Comparison of ENCODE assay signal across 13 cellular contexts in the genomic region with DNA sequence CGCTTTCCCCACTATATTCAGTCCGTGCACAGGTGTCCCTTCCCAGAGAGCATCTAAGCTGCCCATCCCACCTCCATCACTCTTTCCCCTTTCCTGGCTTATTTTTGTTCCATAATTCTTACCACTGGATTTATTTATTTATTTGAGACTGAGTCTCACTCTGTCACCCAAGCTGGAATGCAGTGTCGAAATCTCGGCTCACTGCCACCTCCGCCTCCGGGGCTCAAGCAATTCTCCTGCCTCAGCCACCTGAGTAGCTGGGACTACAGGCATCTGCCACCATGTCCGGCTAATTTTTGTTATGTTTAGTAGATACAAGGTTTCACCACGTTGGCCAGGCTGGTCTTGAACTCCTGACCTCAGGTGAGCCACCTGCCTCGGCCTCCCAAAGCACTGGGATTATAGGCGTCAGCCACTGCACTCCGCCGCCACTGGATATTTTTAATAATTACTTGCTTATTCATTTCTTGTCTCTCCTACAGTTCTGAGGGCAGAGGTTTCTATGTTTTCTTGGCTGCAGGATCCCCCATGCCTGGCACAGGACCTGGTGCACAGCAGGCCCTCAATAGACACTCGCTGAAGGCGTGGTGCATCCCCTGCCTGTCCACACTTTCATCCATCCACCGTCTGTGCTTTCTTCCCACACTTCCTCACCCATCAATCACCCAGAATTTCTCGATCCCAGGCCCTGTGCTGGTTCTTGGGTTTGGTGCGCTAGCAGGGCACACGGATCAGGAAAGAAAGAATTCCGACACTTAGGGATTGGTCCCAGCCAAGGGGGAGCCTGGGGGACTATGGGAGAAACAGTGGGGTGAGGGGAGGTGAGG. TPM values are rescaled to one million over a fixed set of nuclear protein-coding genes. Genes with fewer than 3 reads are reported as not detected.
DNase-seq lines count a peak whose midpoint lies in the region; ATAC-seq, FAIRE-seq and TF ChIP-seq lines count a peak whose summit lies in the region.
"Had no signal": no experiment of that assay in that cellular context is flagged by ENCODE, and none has a peak within 500 bp of the region (broad histone marks: within the 10 kb centered on the region; RNA-seq: fewer than 3 reads in every experiment).

No MANE protein-coding gene starts in this region.

- H3K4me1 Mint-ChIP-seq in activated naive CD8-positive, alpha-beta T cell treated with anti-CD3 and anti-CD28 coated beads, Interleukin-2, amount 50 U/mL, for 24 hours = peaks cover 26% of the 10 kb centered on the region
- peaks cover 24% of the 10 kb centered on the region for H3K4me1 Mint-ChIP-seq in activated CD8-positive, alpha-beta memory T cell treated with anti-CD3 and anti-CD28 coated beads, Interleukin-2, amount 10 ng/mL, durations not matched to agents 7 days and 5 days

- H3K27ac ChIP-seq in HepG2 (ENCODE audit: extremely low read length, insufficient read depth, low read length) = no peak overlapping the region
- H3K27ac ChIP-seq in thyroid gland = peak overlapping the region; percentile 94 to 99 (median 98)
- H3K27ac ChIP-seq: KMS-11 had no signal

- H3K4me1 ChIP-seq in HepG2 (ENCODE audit: insufficient read depth, low read length) = peaks cover 72% of the 10 kb centered on the region
- H3K4me1 ChIP-seq in thyroid gland = peaks cover 42 to 59% of the 10 kb centered on the region in 2 donors

- H3K27ac Mint-ChIP-seq in activated naive CD8-positive, alpha-beta T cell treated with anti-CD3 and anti-CD28 coated beads, Interleukin-2, amount 50 U/mL, for 24 hours = peak overlapping the region; percentile 42
- no peak overlapping the region for H3K27ac Mint-ChIP-seq in activated CD8-positive, alpha-beta memory T cell treated with anti-CD3 and anti-CD28 coated beads, Interleukin-2, amount 10 ng/mL, durations not matched to agents 7 days and 5 days

- H3K4me3 Mint-ChIP-seq in activated naive CD8-positive, alpha-beta T cell treated with anti-CD3 and anti-CD28 coated beads, Interleukin-2, amount 50 U/mL, for 24 hours = no peak overlapping the region
- H3K4me3 Mint-ChIP-seq in activated CD8-positive, alpha-beta memory T cell treated with anti-CD3 and anti-CD28 coated beads, Interleukin-2, amount 10 ng/mL, durations not matched to agents 7 days and 5 days = no peak overlapping the region

- no peak overlapping the region for H2AFZ ChIP-seq in HepG2 (ENCODE audit: low read length)

- no peaks in the 10 kb centered on the region for H3K9me3 ChIP-seq in HepG2 (ENCODE audit: low read length)
- H3K9me3 ChIP-seq in thyroid gland = no peaks in the 10 kb centered on the region
- H3K9me3 ChIP-seq: SK-N-SH had no signal

- BruUV-seq in HepG2 (replicated peaks; lab: Mats Ljungman, UMichigan) = no TSS peak

- no peaks in the 10 kb centered on the region for H3K27me3 Mint-ChIP-seq in activated naive CD8-positive, alpha-beta T cell treated with anti-CD3 and anti-CD28 coated beads, Interleukin-2, amount 50 U/mL, for 24 hours
- H3K27me3 Mint-ChIP-seq in activated CD8-positive, alpha-beta memory T cell treated with anti-CD3 and anti-CD28 coated beads, Interleukin-2, amount 10 ng/mL, durations not matched to agents 7 days and 5 days = no peaks in the 10 kb centered on the region

- TF ChIP-seq CTCF in HepG2 (CRISPR knock-in tag; IDR thresholded peaks at IDR 0.05) = no peak
- no peak for TF ChIP-seq CTCF in thyroid gland (IDR thresholded peaks at IDR 0.05)

- POLR2A ChIA-PET in HepG2 (lab: Yijun Ruan, JAX) = interaction anchor here (1.1 to 8.7 kb wide), 3 partner anchors 9 to 49 kb away, joined by 3 to 127 read pairs (median 91); no protein-coding TSS in a partner anchor

- in situ Hi-C loops in HepG2 (cut with HindIII; ENCODE audit: extremely low pct_ligation_motif_present, low pct_unique_long_range_greater_than_20kb) = no loop called here

- FAIRE-seq in HepG2 (lab: Jason Lieb, UNC) = no peak
- FAIRE-seq: astrocyte had no signal

- no peak overlapping the region for H3K9ac ChIP-seq in HepG2 (ENCODE audit: insufficient read depth, low read depth, low read length)
- H3K9ac ChIP-seq: KMS-11, SK-N-SH had no signal

- no peaks in the 10 kb centered on the region for H4K20me1 ChIP-seq in HepG2 (ENCODE audit: insufficient read depth, low read length)

- TF ChIP-seq RAD21 in HepG2 (CRISPR knock-in tag; IDR thresholded peaks at IDR 0.05) = no peak

- H3K79me2 ChIP-seq in HepG2 (ENCODE audit: insufficient read depth, low read length) = no peaks in the 10 kb centered on the region

- H3K4me3 ChIP-seq in HepG2 (replicated peaks in 1 of 3; ENCODE audit: insufficient read depth in 1 of 3, low read depth in 2 of 3, low read length in 3 of 3) (no peak overlapping the region), thyroid gland (replicated peaks in 1 of 3) (no peak overlapping the region)

- H3K36me3 Mint-ChIP-seq in activated naive CD8-positive, alpha-beta T cell treated with anti-CD3 and anti-CD28 coated beads, Interleukin-2, amount 50 U/mL, for 24 hours (ENCODE audit: low read depth) = no peaks in the 10 kb centered on the region
- H3K36me3 Mint-ChIP-seq in activated CD8-positive, alpha-beta memory T cell treated with anti-CD3 and anti-CD28 coated beads, Interleukin-2, amount 10 ng/mL, durations not matched to agents 7 days and 5 days = peaks cover 1% of the 10 kb centered on the region

- TF ChIP-seq EP300 in HepG2 (IDR thresholded peaks at IDR 0.05; ENCODE audit: low read depth in 2 of 2, low read length in 2 of 2) (no peak), HepG2 (CRISPR knock-in tag; IDR thresholded peaks at IDR 0.05; ENCODE audit: borderline replicate concordance) (no peak)

- WGBS in HepG2 (ENCODE audit: low lambda C conversion rate) = 37% methylated on average over 19 of the region's 19 CpGs
- WGBS in thyroid gland, 2 donors = 78 to 82% methylated on average over 19 of the region's 19 CpGs

- H3K27me3 ChIP-seq in HepG2 (ENCODE audit: control insufficient read depth in 1 of 2, insufficient read depth in 2 of 2, low read length in 2 of 2) (peaks cover 0 to 16% of the 10 kb centered on the region in 2 experiments; a peak in 3 of 5 replicates), thyroid gland (no peaks in the 10 kb centered on the region)

- no peaks in the 10 kb centered on the region for H3K9me3 Mint-ChIP-seq in activated naive CD8-positive, alpha-beta T cell treated with anti-CD3 and anti-CD28 coated beads, Interleukin-2, amount 50 U/mL, for 24 hours
- H3K9me3 Mint-ChIP-seq in activated CD8-positive, alpha-beta memory T cell treated with anti-CD3 and anti-CD28 coated beads, Interleukin-2, amount 10 ng/mL, durations not matched to agents 7 days and 5 days (ENCODE audit: low read depth) = no peaks in the 10 kb centered on the region

- peak; percentile 55 for DNase-seq in activated effector memory CD4-positive, alpha-beta T cell treated with anti-CD3 and anti-CD28 coated beads, Interleukin-2, amount 50 U/mL, for 16 hours
- no peak for DNase-seq in activated effector memory CD4-positive, alpha-beta T cell treated with Interleukin-2 at 50 U/mL for 16 hours
- DNase-seq in activated naive CD8-positive, alpha-beta T cell treated with anti-CD3 and anti-CD28 coated beads, Interleukin-2, amount 50 U/mL, for 24 hours = no peak
- DNase-seq in HepG2 (ENCODE audit: low spot score) (no peak), thyroid gland (peak; percentile 72 to 82), GM19238 (ENCODE audit: insufficient read length, low spot score) (no peak), erythroblast (lab: John Stamatoyannopoulos, UW) (no peak)
- DNase-seq in activated CD8-positive, alpha-beta memory T cell treated with anti-CD3 and anti-CD28 coated beads, Interleukin-2, amount 10 ng/mL, durations not matched to agents 7 days and 5 days = no peak
- DNase-seq: ACHN; activated CD4-positive, alpha-beta T cell treated with anti-CD3 and anti-CD28 coated beads, Interleukin-2, amount 50 U/mL, for 48 hours had no signal

- TF ChIP-seq POLR2A in HepG2 (IDR thresholded peaks at IDR 0.05; ENCODE audit: insufficient read depth in 1 of 2, low read depth in 2 of 2, low read length in 2 of 2) (no peak), thyroid gland (IDR thresholded peaks at IDR 0.05) (no peak), erythroblast (IDR thresholded peaks at IDR 0.05; ENCODE audit: low read length) (no peak)

- H3K36me3 ChIP-seq in HepG2 (replicated peaks in 1 of 2; ENCODE audit: control insufficient read depth in 1 of 2, insufficient read depth in 2 of 2, low read length in 2 of 2) = no peaks in the 10 kb centered on the region
- H3K36me3 ChIP-seq in thyroid gland = no peaks in the 10 kb centered on the region

- H3K4me2 ChIP-seq in HepG2 (ENCODE audit: low read depth, low read length) = no peak overlapping the region
- H3K4me2 ChIP-seq: KMS-11, SK-N-SH had no signal

- intact Hi-C loops in HepG2 (cut with micrococcal nuclease; ENCODE audit: unreplicated experiment) = no loop called here
- intact Hi-C loops in thyroid gland (cut with DNase I) = no loop called here

- no peak for ATAC-seq in activated naive CD8-positive, alpha-beta T cell treated with anti-CD3 and anti-CD28 coated beads, Interleukin-2, amount 50 U/mL, for 24 hours
- no peak for ATAC-seq in HepG2
- ATAC-seq in activated CD8-positive, alpha-beta memory T cell treated with anti-CD3 and anti-CD28 coated beads, Interleukin-2, amount 10 ng/mL, durations not matched to agents 7 days and 5 days = no peak

- CTCF ChIA-PET in HepG2 (lab: Yijun Ruan, JAX; ENCODE audit: low intra/inter-chr PET ratio, low total read pairs) = interaction anchor here (4.1 kb wide), 1 partner anchor 30 kb away, joined by 21 read pairs; no protein-coding TSS in a partner anchor
- CTCF ChIA-PET in activated CD8-positive, alpha-beta memory T cell treated with anti-CD3 and anti-CD28 coated beads, Interleukin-2, amount 10 ng/mL, durations not matched to agents 7 days and 5 days (lab: Charles Lee) = interaction anchor here (0.8 to 2.6 kb wide), 4 partner anchors 9 to 42 kb away, joined by 3 to 8 read pairs (median 4); no protein-coding TSS in a partner anchor

RNA-seq across cellular contexts. Expression of a gene that starts 9.9 kb away (rescaled TPM):
- total RNA-seq in HepG2 (2016; rRNA removed; fragmentation: Illumina TruSeq; extraction: Trizol) (2.8 and 5.9 TPM in 2 replicates), thyroid gland (100 to 1,000 TPM; 120 to 295 (median 239) TPM)
- total RNA-seq in HepG2 (2016; cell fraction: cytosol; rRNA removed; fragmentation: Illumina TruSeq; extraction: Trizol; ENCODE audit: low read depth) = 1.1 and 2.0 TPM in 2 replicates
- 2.8 and 5.0 TPM in 2 replicates for total RNA-seq in HepG2 (2016; cell fraction: insoluble cytoplasmic fraction; rRNA removed; fragmentation: Illumina TruSeq; extraction: Trizol)
- 3.1 and 3.2 TPM in 2 replicates for total RNA-seq in HepG2 (2016; cell fraction: membrane; rRNA removed; fragmentation: Illumina TruSeq; extraction: Trizol)
- total RNA-seq in HepG2 (2016; cell fraction: nucleus; rRNA removed; fragmentation: Illumina TruSeq; extraction: Trizol) = 7.2 and 8.0 TPM in 2 replicates
- 2.7 and 3.3 TPM in 2 replicates for polyA plus RNA-seq in HepG2 (2011; rRNA removed)
- 1.8 and 2.1 TPM in 2 replicates for polyA plus RNA-seq in HepG2 (2011; cell fraction: cytosol; rRNA removed)
- polyA plus RNA-seq in HepG2 (2011; cell fraction: nucleus; rRNA removed) = 5.0 and 7.4 TPM in 2 replicates
- polyA plus RNA-seq in HepG2 (2012) = 2.3 and 3.3 TPM in 2 replicates
- 0.83 and 1.3 TPM in 2 replicates for polyA plus RNA-seq in HepG2 (2016; cell fraction: cytosol; fragmentation: Illumina TruSeq; extraction: Trizol; ENCODE audit: low read depth)
- 2.4 and 5.1 TPM in 2 replicates for polyA plus RNA-seq in HepG2 (2016; cell fraction: insoluble cytoplasmic fraction; fragmentation: Illumina TruSeq; extraction: Trizol; ENCODE audit: low read depth)
- 2.8 and 3.2 TPM in 2 replicates for polyA plus RNA-seq in HepG2 (2016; cell fraction: membrane; fragmentation: Illumina TruSeq; extraction: Trizol; ENCODE audit: low read depth)
- 14.1 and 15.0 TPM in 2 replicates for polyA plus RNA-seq in HepG2 (2016; cell fraction: nucleus; fragmentation: Illumina TruSeq; extraction: Trizol; ENCODE audit: insufficient read depth, low read depth)
- polyA minus RNA-seq in HepG2 (2011; rRNA and poly(A)+ RNA removed; ENCODE audit: low replicate concordance) = 4.0 and 29.5 TPM in 2 replicates
- polyA minus RNA-seq in HepG2 (2011; cell fraction: cytosol; rRNA and poly(A)+ RNA removed) = 1.8 and 1.9 TPM in 2 replicates
- polyA minus RNA-seq in HepG2 (2011; cell fraction: nucleus; rRNA and poly(A)+ RNA removed) = 2.4 and 2.8 TPM in 2 replicates
- 10 to 100 TPM in 1 of 2 experiments, 1 to 10 TPM in 1; 7.3 to 19.9 TPM for total RNA-seq in activated CD8-positive, alpha-beta memory T cell treated with anti-CD3 and anti-CD28 coated beads, Interleukin-2, amount 10 ng/mL, durations not matched to agents 7 days and 5 days

RNA-seq across cellular contexts. Expression of a gene that starts 49.6 kb away (rescaled TPM):
- 1.0 and 2.7 TPM in 2 replicates for total RNA-seq in HepG2 (2016; rRNA removed; fragmentation: Illumina TruSeq; extraction: Trizol)
- total RNA-seq in HepG2 (2016; cell fraction: cytosol; rRNA removed; fragmentation: Illumina TruSeq; extraction: Trizol; ENCODE audit: low read depth) = 0.79 and 1.1 TPM in 2 replicates
- 1.1 and 2.2 TPM in 2 replicates for total RNA-seq in HepG2 (2016; cell fraction: insoluble cytoplasmic fraction; rRNA removed; fragmentation: Illumina TruSeq; extraction: Trizol)
- total RNA-seq in HepG2 (2016; cell fraction: membrane; rRNA removed; fragmentation: Illumina TruSeq; extraction: Trizol) = 1.0 and 1.5 TPM in 2 replicates
- total RNA-seq in HepG2 (2016; cell fraction: nucleus; rRNA removed; fragmentation: Illumina TruSeq; extraction: Trizol) = 2.3 and 2.7 TPM in 2 replicates
- polyA plus RNA-seq in HepG2 (2011; rRNA removed) = 11.8 and 13.6 TPM in 2 replicates
- polyA plus RNA-seq in HepG2 (2011; cell fraction: cytosol; rRNA removed) = 10.8 and 11.2 TPM in 2 replicates
- 21.1 and 23.7 TPM in 2 replicates for polyA plus RNA-seq in HepG2 (2011; cell fraction: nucleus; rRNA removed)
- polyA plus RNA-seq in HepG2 (2012) = 5.8 and 8.1 TPM in 2 replicates
- 0.49 and 0.54 TPM in 2 replicates for polyA plus RNA-seq in HepG2 (2016; cell fraction: cytosol; fragmentation: Illumina TruSeq; extraction: Trizol; ENCODE audit: low read depth)
- 1.3 TPM in 2 replicates for polyA plus RNA-seq in HepG2 (2016; cell fraction: insoluble cytoplasmic fraction; fragmentation: Illumina TruSeq; extraction: Trizol; ENCODE audit: low read depth)
- 0.65 and 1.0 TPM in 2 replicates for polyA plus RNA-seq in HepG2 (2016; cell fraction: membrane; fragmentation: Illumina TruSeq; extraction: Trizol; ENCODE audit: low read depth)
- 5.4 and 6.5 TPM in 2 replicates for polyA plus RNA-seq in HepG2 (2016; cell fraction: nucleus; fragmentation: Illumina TruSeq; extraction: Trizol; ENCODE audit: insufficient read depth, low read depth)
- polyA minus RNA-seq in HepG2 (2011; rRNA and poly(A)+ RNA removed; ENCODE audit: low replicate concordance) = 0.91 and 31.9 TPM in 2 replicates
- polyA minus RNA-seq in HepG2 (2011; cell fraction: cytosol; rRNA and poly(A)+ RNA removed) = 4.7 and 5.3 TPM in 2 replicates
- 8.9 and 10.4 TPM in 2 replicates for polyA minus RNA-seq in HepG2 (2011; cell fraction: nucleus; rRNA and poly(A)+ RNA removed)
- 10 to 100 TPM in 2 of 4 donors, 1 to 10 TPM in 2; 3.8 to 14.2 (median 8.2) TPM for total RNA-seq in thyroid gland
- total RNA-seq in activated CD8-positive, alpha-beta memory T cell treated with anti-CD3 and anti-CD28 coated beads, Interleukin-2, amount 10 ng/mL, durations not matched to agents 7 days and 5 days = not detected
- total RNA-seq: astrocyte had no signal
- polyA plus RNA-seq: SK-N-SH had no signal

Comparison
In these comparisons a context has a peak if more than half of its experiments do, and no peak if none do; other contexts are left out.
1. DNase-seq: peak in activated effector memory CD4-positive, alpha-beta T cell treated with anti-CD3 and anti-CD28 coated beads, Interleukin-2, amount 50 U/mL, for 16 hours (single experiment) and thyroid gland (2 of 2); none in activated effector memory CD4-positive, alpha-beta T cell treated with Interleukin-2 at 50 U/mL for 16 hours (single experiment), activated naive CD8-positive, alpha-beta T cell treated with anti-CD3 and anti-CD28 coated beads, Interleukin-2, amount 50 U/mL, for 24 hours (single experiment), HepG2 (single experiment), activated CD8-positive, alpha-beta memory T cell treated with anti-CD3 and anti-CD28 coated beads, Interleukin-2, amount 10 ng/mL, durations not matched to agents 7 days and 5 days (single experiment), GM19238 (single experiment) and erythroblast (0 of 2).
2. RNA of a gene that starts 9.9 kb away (total RNA-seq): 120 to 295 TPM in thyroid gland; 7.3 to 19.9 TPM in activated CD8-positive, alpha-beta memory T cell treated with anti-CD3 and anti-CD28 coated beads, Interleukin-2, amount 10 ng/mL, durations not matched to agents 7 days and 5 days and 1.1 to 8.0 TPM in HepG2; every median in the first group is over 4 times any median in the second.